8 cellular contexts compared by ENCODE assay signal in the genomic region with DNA sequence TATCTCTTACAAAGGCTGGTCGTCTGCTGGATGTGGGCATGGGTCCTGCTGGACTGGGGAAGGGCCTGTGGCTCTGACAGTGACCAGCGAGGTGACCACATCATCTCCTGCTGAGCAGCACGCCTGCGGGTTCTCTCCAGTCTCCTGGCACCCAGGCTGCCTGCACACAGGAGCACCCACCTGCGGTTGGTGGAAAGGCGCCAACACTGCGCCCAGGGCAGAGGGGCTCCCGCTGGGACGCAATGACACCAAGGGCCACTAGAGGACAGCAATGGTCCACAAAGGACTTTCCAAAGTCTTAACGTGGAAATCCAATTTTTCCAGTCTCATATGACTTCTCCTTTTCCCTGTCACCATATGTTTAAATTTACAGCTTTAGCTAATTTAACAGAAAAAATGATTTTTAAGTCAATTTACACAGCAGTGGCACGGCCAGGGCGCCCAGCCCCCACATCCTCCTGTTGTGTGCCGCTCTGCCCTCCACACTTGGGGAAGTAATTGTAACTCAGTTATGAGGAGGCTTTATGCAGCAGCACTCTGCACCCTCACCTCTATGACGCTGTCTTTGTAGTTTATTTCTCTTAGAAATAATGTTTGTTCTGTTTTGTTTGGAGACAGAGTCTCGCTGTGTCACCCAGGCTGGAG. TPM values are rescaled to one million over a fixed set of nuclear protein-coding genes. Genes with fewer than 3 reads are reported as not detected.
A peak's percentile ranks its signal among the peaks of the same experiment; 100 is the strongest.
DNase-seq lines count a peak whose midpoint lies in the region; ATAC-seq, FAIRE-seq and TF ChIP-seq lines count a peak whose summit lies in the region.

No MANE protein-coding gene starts in this region.

- no peak overlapping the region for H3K27ac ChIP-seq in K562 (ENCODE audit: extremely low read depth, low read depth, low read length)

- H2AFZ ChIP-seq in K562 (ENCODE audit: low read depth, low read length): no peak overlapping the region

- CTCF ChIA-PET in K562 (lab: Yijun Ruan, JAX; ENCODE audit: low intra/inter-chr PET ratio): no interaction called here

- H3K4me2 ChIP-seq in K562 (ENCODE audit: insufficient read depth, low read length): no peak overlapping the region

- in situ Hi-C loops in GM13976 (cut with MboI; ENCODE audit: low sequenced_read_pairs, unreplicated experiment): no loop called here
- in situ Hi-C loops in K562 (cut with MboI): no loop called here

- DNase-seq in Ammon's horn (ENCODE audit: low spot score) (peak; percentile 28), GM13976 (ENCODE audit: low spot score) (peak; percentile 77), OCI-M1 (lab: John Stamatoyannopoulos, UW) (peak; percentile 70), K562 (ENCODE audit: extremely low read depth in 1 of 4, low spot score in 3 of 4) (peak; percentile 43 to 69 (median 58)), kidney glomerular epithelial cell (lab: John Stamatoyannopoulos, UW) (peak; percentile 33), NCI-H146 treated with DMSO at 0.1 percent for 48 hours (lab: John Stamatoyannopoulos, UW; ENCODE audit: unreplicated experiment) (no peak)
- DNase-seq in stimulated activated CD8-positive, alpha-beta memory T cell treated with anti-CD3 and anti-CD28 coated beads, Interleukin-7, amount 100 ng/mL, for 48 hours (ENCODE audit: extremely low read depth in 1 of 2, low read depth in 1 of 2): peak; percentile 14 to 20

- TF ChIP-seq CTCF in GM13976 (IDR thresholded peaks at IDR 0.05; ENCODE audit: borderline replicate concordance, control extremely low read depth, extremely low read depth, insufficient read depth, missing control alignments) (peak; percentile 77), K562 (IDR thresholded peaks at IDR 0.05 in 2 of 3, conservative IDR thresholded peaks at IDR 0.05 in 1 of 3; ENCODE audit: insufficient read depth in 2 of 3, low read depth in 1 of 3, low read length in 3 of 3) (peak; percentile 65 to 74 (median 68))

- intact Hi-C loops in K562 (cut with micrococcal nuclease): no loop called here

- TF ChIP-seq RAD21 in K562 (CRISPR knock-in tag; conservative IDR thresholded peaks at IDR 0.05 in 1 of 2, IDR thresholded peaks at IDR 0.05 in 1 of 2): peak; percentile 35 to 67

- no peak for TF ChIP-seq EP300 in K562 (IDR thresholded peaks at IDR 0.05; ENCODE audit: low read length)

- no TSS peak for BruUV-seq in K562 (replicated peaks; lab: Mats Ljungman, UMichigan)

- no peak overlapping the region for H3K9ac ChIP-seq in K562 (ENCODE audit: insufficient read depth in 1 of 2, low read depth in 2 of 2, low read length in 2 of 2)

- H3K36me3 ChIP-seq in K562 (ENCODE audit: control insufficient read depth, insufficient read depth, low read length): no peaks in the 10 kb centered on the region

- no peak overlapping the region for H3K4me3 ChIP-seq in K562

- H3K4me1 ChIP-seq in K562 (replicated peaks in 1 of 2; ENCODE audit: control insufficient read depth in 2 of 2, insufficient read depth in 2 of 2, low read length in 2 of 2): no peaks in the 10 kb centered on the region

- no peaks in the 10 kb centered on the region for H3K9me1 ChIP-seq in K562 (ENCODE audit: control insufficient read depth, insufficient read depth, low read length)

- WGBS in K562 (ENCODE audit: insufficient coverage, low coverage, missing lambda C conversion rate): 5% methylated on average over 15 of the region's 15 CpGs

- no peaks in the 10 kb centered on the region for H3K9me3 ChIP-seq in K562 (replicated peaks; ENCODE audit: control insufficient read depth, insufficient read depth, low read depth, low read length)

- H3K27me3 ChIP-seq in K562 (ENCODE audit: control insufficient read depth in 2 of 2, insufficient read depth in 2 of 2, low read length in 2 of 2): peaks cover 0 to 30% of the 10 kb centered on the region in 2 experiments; a peak in 2 of 5 replicates

- POLR2A ChIA-PET in K562 (lab: Yijun Ruan, JAX): no interaction called here

- H3K79me2 ChIP-seq in K562 (ENCODE audit: control insufficient read depth, insufficient read depth, low read length): no peaks in the 10 kb centered on the region

- no peak for TF ChIP-seq POLR2A in K562 (conservative IDR thresholded peaks at IDR 0.05)

- no peak for FAIRE-seq in K562 (lab: Jason Lieb, UNC)

- H4K20me1 ChIP-seq in K562 (replicated peaks; ENCODE audit: control insufficient read depth, insufficient read depth, low read length): no peaks in the 10 kb centered on the region

- peak; percentile 85 for ATAC-seq in K562
- ATAC-seq in GM18517 (IDR thresholded peaks at IDR 0.05; ENCODE audit: unreplicated experiment): no peak

TF ChIP-seq in K562, 482 proteins besides CTCF, POLR2A, EP300 and RAD21:
- TF ChIP-seq SPI1 (IDR thresholded peaks at IDR 0.05; ENCODE audit: borderline replicate concordance, low read depth, low read length): 0 out of 2 replicates have a peak, but pooled peaks have one; percentile 2
- no peak for TF ChIP-seq PCBP1 (IDR thresholded peaks at IDR 0.05; ENCODE audit: low read depth, low read length, poor library complexity, severe bottlenecking)
- TF ChIP-seq FOXK2 (conservative IDR thresholded peaks at IDR 0.05 in 1 of 2, IDR thresholded peaks at IDR 0.05 in 1 of 2; ENCODE audit: low read depth in 2 of 2): no peak
- TF ChIP-seq NFIC (IDR thresholded peaks at IDR 0.05): peak; percentile 38; the same call in 1 of the 2 replicates
- TF ChIP-seq ZNF644 (tag; IDR thresholded peaks at IDR 0.05; ENCODE audit: low read depth): no peak
- TF ChIP-seq STAG1 (CRISPR knock-in tag; IDR thresholded peaks at IDR 0.05; ENCODE audit: borderline replicate concordance): peak; percentile 51; the same call in 1 of the 2 replicates
- no peak for TF ChIP-seq SMAD2 (IDR thresholded peaks at IDR 0.05; ENCODE audit: low read depth, low read length)
- TF ChIP-seq SMC3 (conservative IDR thresholded peaks at IDR 0.05; ENCODE audit: insufficient read depth, low read depth, low read length): peak; percentile 35; the same call in 1 of the 2 replicates

RNA-seq across cellular contexts. Expression of gene CFAP46, which starts 38.1 kb away (rescaled TPM):
- total RNA-seq in K562 (2011; cell fraction: chromatin; rRNA removed; ENCODE audit: low replicate concordance): not detected in 2 replicates
- total RNA-seq in K562 (2011; cell fraction: nucleolus; rRNA removed): not detected in 2 replicates
- total RNA-seq in K562 (2011; cell fraction: nucleoplasm; rRNA removed): not detected in 2 replicates
- total RNA-seq in K562 (2014; rRNA removed) (not detected in 2 replicates), K562 (2014; rRNA removed; fragmentation: Illumina TruSeq; extraction: Trizol) (not detected in 2 replicates), K562 (2015; rRNA removed; fragmentation: Illumina TruSeq; extraction: Trizol) (not detected in 2 replicates), K562 (2021) (not detected in 2 replicates)
- polyA plus RNA-seq in K562 (2011; rRNA removed) (not detected in 2 replicates), K562 (2014; fragmentation: Illumina TruSeq; extraction: Trizol) (not detected in 2 replicates), K562 (2014; fragmentation: Nextera tagmentation; extraction: Ambion mirVana) (not detected), K562 (2014; rRNA removed) (not detected in 2 replicates)
- not detected in 2 replicates for polyA plus RNA-seq in K562 (2011; cell fraction: cytosol; rRNA removed)
- not detected in 2 replicates for polyA plus RNA-seq in K562 (2011; cell fraction: nucleus; rRNA removed)
- not detected in 2 replicates for polyA plus RNA-seq in K562 (2012)
- not detected in 2 replicates for polyA minus RNA-seq in K562 (2011; rRNA and poly(A)+ RNA removed)
- not detected in 2 replicates for polyA minus RNA-seq in K562 (2011; cell fraction: cytosol; rRNA and poly(A)+ RNA removed)
- polyA minus RNA-seq in K562 (2011; cell fraction: nucleus; rRNA and poly(A)+ RNA removed): not detected in 2 replicates
